ENCODE assay signal across 8 cellular contexts in the genomic region with DNA sequence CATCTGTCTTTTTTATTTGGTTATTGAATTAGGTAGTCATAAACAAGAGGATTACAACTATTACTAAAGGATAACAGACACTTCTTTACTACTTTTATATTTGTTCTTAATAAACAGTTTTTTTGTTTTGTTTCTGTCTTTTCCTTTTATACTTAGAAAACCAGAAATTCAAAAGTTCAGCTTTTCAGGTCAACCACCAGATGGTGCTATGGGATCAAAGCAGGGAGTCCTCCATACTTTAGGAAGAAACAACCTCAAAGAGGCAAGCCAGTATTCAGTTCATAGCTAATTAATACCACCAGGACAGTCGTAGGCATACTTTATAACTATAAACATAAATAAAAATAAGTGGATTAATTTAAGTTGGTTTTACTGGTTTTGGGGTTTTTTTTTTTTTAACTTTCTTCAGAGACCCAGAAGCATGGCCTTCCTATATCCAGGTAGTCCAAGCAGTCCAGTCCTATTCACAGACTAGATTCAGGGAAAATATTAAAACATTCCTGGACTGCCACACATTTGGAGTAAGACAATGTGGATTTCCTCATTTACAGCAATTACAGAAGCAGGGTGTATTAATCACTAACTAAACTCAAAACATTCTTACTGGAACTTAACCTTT. TPM values are rescaled to one million over a fixed set of nuclear protein-coding genes. Genes with fewer than 3 reads are reported as not detected.
DNase-seq lines count a peak whose midpoint lies in the region; ATAC-seq and TF ChIP-seq lines count a peak whose summit lies in the region.

No MANE protein-coding gene starts in this region.

- H3K27ac ChIP-seq in DND-41 (ENCODE audit: low read length) (no peak overlapping the region), dorsolateral prefrontal cortex (peak overlapping the region in 6 of 59 donors; percentile 15 to 44 (median 24)), mesenchymal stem cell (ENCODE audit: low read length, poor library complexity, severe bottlenecking) (no peak overlapping the region)

- H3K4me2 ChIP-seq in DND-41 (ENCODE audit: insufficient read depth, low read length) (no peak overlapping the region), mesenchymal stem cell (ENCODE audit: low read length, poor library complexity, severe bottlenecking) (no peak overlapping the region)

- no peaks in the 10 kb centered on the region for H4K20me1 ChIP-seq in DND-41 (ENCODE audit: insufficient read depth, low read length)

- no peaks in the 10 kb centered on the region for H3K9me3 Mint-ChIP-seq in type B pancreatic cell

- no peak overlapping the region for H4K91ac ChIP-seq in mesenchymal stem cell (ENCODE audit: low read length)

- no peak overlapping the region for H3K23ac ChIP-seq in mesenchymal stem cell (ENCODE audit: low read length in 2 of 2)

- H3K36me3 ChIP-seq in DND-41 (ENCODE audit: insufficient read depth, low read length) (no peaks in the 10 kb centered on the region), mesenchymal stem cell (ENCODE audit: control insufficient read depth in 1 of 2, insufficient read depth in 2 of 2, low read depth in 1 of 2, low read length in 2 of 2) (no peaks in the 10 kb centered on the region)

- H2AK5ac ChIP-seq in mesenchymal stem cell (ENCODE audit: low read length, severe bottlenecking) = no peak overlapping the region

- no CpG with 5 or more reads among the region's 1 CpG for WGBS in mesenchymal stem cell

- H3K4me1 ChIP-seq in DND-41 (ENCODE audit: insufficient read depth, low read length) (peaks cover 7% of the 10 kb centered on the region; the same call in 1 of the 2 replicates), mesenchymal stem cell (ENCODE audit: control insufficient read depth, insufficient read depth, low read depth, low read length) (peaks cover 3% of the 10 kb centered on the region)

- H3K18ac ChIP-seq in mesenchymal stem cell (ENCODE audit: low read depth in 1 of 2, low read length in 2 of 2) = no peak overlapping the region

- H3K9ac ChIP-seq in DND-41 (ENCODE audit: low read depth, low read length) (no peak overlapping the region), mesenchymal stem cell (ENCODE audit: low read length) (peak overlapping the region; percentile 44)

- H3K79me2 ChIP-seq in DND-41 (ENCODE audit: insufficient read depth, low read length) = no peaks in the 10 kb centered on the region

- no peak overlapping the region for H3K4me3 Mint-ChIP-seq in type B pancreatic cell

- no peak overlapping the region for H2BK15ac ChIP-seq in mesenchymal stem cell (ENCODE audit: low read depth, poor library complexity, severe bottlenecking)

- H3K4me1 Mint-ChIP-seq in type B pancreatic cell (ENCODE audit: unreplicated experiment) = peaks cover 32% of the 10 kb centered on the region

- TF ChIP-seq CTCF in DND-41 (IDR thresholded peaks at IDR 0.05; ENCODE audit: borderline replicate concordance, extremely low read depth, low read length, poor library complexity, severe bottlenecking) = peak; percentile 77
- TF ChIP-seq CTCF in dorsolateral prefrontal cortex (IDR thresholded peaks at IDR 0.05 in 54 of 56, conservative IDR thresholded peaks at IDR 0.05 in 2 of 56; ENCODE audit: low read depth in 1 of 56, partially characterized antibody in 56 of 56) = peak; percentile 82 to 99 (median 94)
- peak; percentile 96 for TF ChIP-seq CTCF in type B pancreatic cell (conservative IDR thresholded peaks at IDR 0.05)

- no peaks in the 10 kb centered on the region for H3K79me1 ChIP-seq in mesenchymal stem cell (replicated peaks; ENCODE audit: low read length, poor library complexity, severe bottlenecking)

- H3K4ac ChIP-seq in mesenchymal stem cell (ENCODE audit: low read depth in 1 of 2, low read length in 2 of 2) = no peak overlapping the region

- no peak overlapping the region for H3K27ac Mint-ChIP-seq in type B pancreatic cell

- H3K9me3 ChIP-seq in DND-41 (ENCODE audit: insufficient read depth, low read length, severe bottlenecking) (no peaks in the 10 kb centered on the region), mesenchymal stem cell (ENCODE audit: control insufficient read depth, low read length) (no peaks in the 10 kb centered on the region)

- H2AFZ ChIP-seq in DND-41 (ENCODE audit: low read depth, low read length) (peak overlapping the region; percentile 71; the same call in 1 of the 2 replicates), mesenchymal stem cell (ENCODE audit: low read depth, low read length) (no peak overlapping the region)

- H3K36me3 Mint-ChIP-seq in type B pancreatic cell = no peaks in the 10 kb centered on the region

- no peak overlapping the region for H3K14ac ChIP-seq in mesenchymal stem cell (ENCODE audit: low read length in 2 of 2)

- H3K27me3 Mint-ChIP-seq in type B pancreatic cell = no peaks in the 10 kb centered on the region

- H2BK120ac ChIP-seq in mesenchymal stem cell (ENCODE audit: low read depth, low read length) = no peak overlapping the region

- H2BK12ac ChIP-seq in mesenchymal stem cell (ENCODE audit: low read length in 2 of 2) = no peak overlapping the region

- H3K27me3 ChIP-seq in DND-41 (ENCODE audit: insufficient read depth, low read length, poor library complexity) (no peaks in the 10 kb centered on the region), dorsolateral prefrontal cortex (no peaks in the 10 kb centered on the region), mesenchymal stem cell (ENCODE audit: control insufficient read depth in 1 of 2, insufficient read depth in 1 of 2, low read length in 2 of 2) (no peaks in the 10 kb centered on the region)

- ATAC-seq in DND-41 (ENCODE audit: insufficient read depth, low read depth) (peak; percentile 77; the same call in 2 of the 3 replicates), GM21515 (IDR thresholded peaks at IDR 0.05; ENCODE audit: unreplicated experiment) (peak; percentile 66), HG02970 (IDR thresholded peaks at IDR 0.05; ENCODE audit: low FRiP score, unreplicated experiment) (no peak)

- no peak overlapping the region for H4K8ac ChIP-seq in mesenchymal stem cell (ENCODE audit: low read length)

- H2BK5ac ChIP-seq in mesenchymal stem cell (ENCODE audit: low read depth, low read length, poor library complexity, severe bottlenecking) = no peak overlapping the region

- H3K4me3 ChIP-seq in DND-41 (ENCODE audit: low read depth in 1 of 2, low read length in 2 of 2) = no peak overlapping the region
- no peak overlapping the region for H3K4me3 ChIP-seq in dorsolateral prefrontal cortex
- no peak overlapping the region for H3K4me3 ChIP-seq in mesenchymal stem cell (ENCODE audit: insufficient read depth in 1 of 2, low read depth in 1 of 2, low read length in 2 of 2)

- intact Hi-C loops in dorsolateral prefrontal cortex (cut with DNase I) = loop anchor here (5.0 to 10.0 kb wide), 4 partner anchors 105 to 1280 kb away; a partner anchor contains a TSS

- DNase-seq in DND-41 = peak; percentile 50
- DNase-seq in NCI-H146 treated with DMSO at 0.1 percent for 48 hours (lab: John Stamatoyannopoulos, UW; ENCODE audit: unreplicated experiment) = peak; percentile 26
- DNase-seq in T-helper 9 cell = peak; percentile 9
- DNase-seq in dorsolateral prefrontal cortex = peak in 1 of 10 donors; percentile 16
- DNase-seq in mesenchymal stem cell = peak; percentile 73
- DNase-seq in type B pancreatic cell (ENCODE audit: extremely low spot score, unreplicated experiment) = no peak

RNA-seq across cellular contexts. Expression of a gene that starts 16.0 kb away (rescaled TPM):
- total RNA-seq in dorsolateral prefrontal cortex = 100 to 1,000 TPM; 107 to 240 (median 184) TPM
- polyA plus RNA-seq in mesenchymal stem cell (2013, experiment 1 of 2) = 264 TPM
- polyA plus RNA-seq in mesenchymal stem cell (2013, experiment 2 of 2) = 277 TPM
- 97.8 and 164 TPM in 2 replicates for total RNA-seq in type B pancreatic cell (ENCODE audit: low replicate concordance)

RNA-seq across cellular contexts. Expression of a gene that starts 51.1 kb away (rescaled TPM):
- total RNA-seq in dorsolateral prefrontal cortex = 10 to 100 TPM in 14 of 120 experiments, 1 to 10 TPM in 106; 2.5 to 15.4 (median 5.8) TPM
- polyA plus RNA-seq in mesenchymal stem cell (2013, experiment 1 of 2) = 2.8 TPM
- 2.5 TPM for polyA plus RNA-seq in mesenchymal stem cell (2013, experiment 2 of 2)
- total RNA-seq in type B pancreatic cell (ENCODE audit: low replicate concordance) = 9.5 and 16.0 TPM in 2 replicates
